In the genomic region with DNA sequence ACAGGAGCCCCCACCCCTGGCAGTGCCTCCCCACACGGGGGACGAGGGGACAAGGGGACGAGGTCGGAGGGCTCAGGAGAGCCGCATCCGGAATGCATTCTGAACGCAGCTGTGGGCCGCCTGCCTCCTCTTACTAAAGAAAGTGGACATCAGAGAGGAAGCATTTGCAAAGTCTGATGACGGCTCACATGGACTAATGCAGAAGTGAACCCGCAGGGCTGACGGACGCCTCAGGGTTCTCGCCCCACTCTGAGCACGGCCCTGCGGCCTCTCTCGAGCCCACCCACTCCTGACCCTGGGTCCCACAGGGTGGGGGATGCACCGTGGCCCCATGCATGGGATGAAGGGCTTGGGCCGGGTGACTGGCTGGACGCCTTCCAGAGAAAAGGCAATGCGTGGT, we compare ENCODE assay signal across 14 cellular contexts. TPM values are rescaled to one million over a fixed set of nuclear protein-coding genes. Genes with fewer than 3 reads are reported as not detected.
DNase-seq lines count a peak whose midpoint lies in the region; ATAC-seq, FAIRE-seq and TF ChIP-seq lines count a peak whose summit lies in the region.
"Had no signal": no experiment of that assay in that cellular context is flagged by ENCODE, and none has a peak within 500 bp of the region (broad histone marks: within the 10 kb centered on the region; RNA-seq: fewer than 3 reads in every experiment).

No MANE protein-coding gene starts in this region.

- intact Hi-C loops in HCT116 (cut with micrococcal nuclease), result no loop called here
- intact Hi-C loops in body of pancreas (cut with DNase I), result no loop called here
- intact Hi-C loops in HepG2 (cut with micrococcal nuclease; ENCODE audit: unreplicated experiment), result no loop called here
- intact Hi-C loops in testis (cut with DNase I; ENCODE audit: low total_unique reads), result no loop called here

- 86 to 88% methylated on average over 17 to 20 of the region's 20 CpGs for WGBS in body of pancreas, 2 donors
- WGBS in HepG2 (ENCODE audit: low lambda C conversion rate), result 96% methylated on average over 20 of the region's 20 CpGs
- WGBS in testis, 2 donors, result 90 to 92% methylated on average over 20 of the region's 20 CpGs

- H3K4me3 ChIP-seq in HCT116 (replicated peaks in 1 of 2; ENCODE audit: low read depth in 1 of 2, low read length in 2 of 2) (no peak overlapping the region), body of pancreas (no peak overlapping the region), HepG2 (replicated peaks in 1 of 3; ENCODE audit: insufficient read depth in 1 of 3, low read depth in 2 of 3, low read length in 3 of 3) (no peak overlapping the region), testis (no peak overlapping the region)

- H2AFZ ChIP-seq in HCT116 (ENCODE audit: low read depth, low read length, poor library complexity, severe bottlenecking) (no peak overlapping the region), HepG2 (ENCODE audit: low read length) (no peak overlapping the region)

- RAD21 ChIA-PET in HCT116 (lab: Charles Lee; ENCODE audit: low non-redundant PET in 1 of 2, low total read pairs in 2 of 2, uncharacterized antibody in 2 of 2, unreplicated experiment in 2 of 2), result no interaction called here

- TF ChIP-seq CTCF in HCT116 (IDR thresholded peaks at IDR 0.05 in 2 of 3, conservative IDR thresholded peaks at IDR 0.05 in 1 of 3; ENCODE audit: borderline replicate concordance in 1 of 3, insufficient read depth in 1 of 3, low read depth in 2 of 3, low read length in 2 of 3) (no peak), body of pancreas (IDR thresholded peaks at IDR 0.05) (no peak), HepG2 (CRISPR knock-in tag; IDR thresholded peaks at IDR 0.05) (no peak), testis (IDR thresholded peaks at IDR 0.05) (no peak)

- CTCF ChIA-PET in HCT116 (lab: Charles Lee) (no interaction called here), HepG2 (lab: Yijun Ruan, JAX; ENCODE audit: low intra/inter-chr PET ratio, low total read pairs) (no interaction called here)

- BruUV-seq in HCT116 (replicated peaks; lab: Mats Ljungman, UMichigan) (no TSS peak), HepG2 (replicated peaks; lab: Mats Ljungman, UMichigan) (no TSS peak)

- no peak for ATAC-seq in HCT116
- no peak for ATAC-seq in body of pancreas
- ATAC-seq in HepG2, result no peak
- ATAC-seq in HG03159 (IDR thresholded peaks at IDR 0.05; ENCODE audit: unreplicated experiment), result no peak

- H3K27ac ChIP-seq in HCT116 (ENCODE audit: low read depth, low read length), result no peak overlapping the region
- no peak overlapping the region for H3K27ac ChIP-seq in body of pancreas
- no peak overlapping the region for H3K27ac ChIP-seq in HepG2 (ENCODE audit: extremely low read length, insufficient read depth, low read length)
- H3K27ac ChIP-seq in testis, result no peak overlapping the region

- POLR2A ChIA-PET in HCT116 (lab: Charles Lee), result no interaction called here
- POLR2A ChIA-PET in HepG2 (lab: Yijun Ruan, JAX), result no interaction called here

- TF ChIP-seq POLR2A in HCT116 (IDR thresholded peaks at IDR 0.05; ENCODE audit: borderline replicate concordance, extremely low read depth, insufficient read depth, insufficient read length) (no peak), body of pancreas (IDR thresholded peaks at IDR 0.05) (no peak), HepG2 (IDR thresholded peaks at IDR 0.05; ENCODE audit: insufficient read depth in 1 of 2, low read depth in 2 of 2, low read length in 2 of 2) (no peak), testis (IDR thresholded peaks at IDR 0.05) (no peak)

- H3K9ac ChIP-seq in HCT116 (ENCODE audit: low read length) (peak overlapping the region; percentile 65; the same call in 1 of the 2 replicates), HepG2 (ENCODE audit: insufficient read depth, low read depth, low read length) (no peak overlapping the region)

- FAIRE-seq in HepG2 (lab: Jason Lieb, UNC), result no peak

- TF ChIP-seq RAD21 in HCT116 (IDR thresholded peaks at IDR 0.05; ENCODE audit: low read depth) (no peak), HepG2 (CRISPR knock-in tag; IDR thresholded peaks at IDR 0.05) (no peak)

- H4K20me1 ChIP-seq in HCT116 (ENCODE audit: insufficient read depth), result peaks cover 7% of the 10 kb centered on the region; the same call in 1 of the 2 replicates
- peaks cover 59% of the 10 kb centered on the region for H4K20me1 ChIP-seq in HepG2 (ENCODE audit: insufficient read depth, low read length)

- peaks cover 97% of the 10 kb centered on the region for H3K79me2 ChIP-seq in HCT116 (ENCODE audit: insufficient read depth, low read length)
- peaks cover 89% of the 10 kb centered on the region for H3K79me2 ChIP-seq in HepG2 (ENCODE audit: insufficient read depth, low read length)

- H3K36me3 ChIP-seq in HCT116 (ENCODE audit: control insufficient read depth in 1 of 2, insufficient read depth in 2 of 2, low read length in 2 of 2) (peaks cover 14 to 27% of the 10 kb centered on the region in 2 experiments; a peak in 3 of 4 replicates), body of pancreas (replicated peaks in 1 of 2; ENCODE audit: insufficient read depth in 1 of 2, low read depth in 2 of 2) (no peaks in the 10 kb centered on the region), HepG2 (replicated peaks in 1 of 2; ENCODE audit: control insufficient read depth in 1 of 2, insufficient read depth in 2 of 2, low read length in 2 of 2) (peaks cover 22 to 61% of the 10 kb centered on the region in 2 experiments), testis (ENCODE audit: low read depth, missing control alignments) (no peaks in the 10 kb centered on the region)

- no peaks in the 10 kb centered on the region for H3K9me2 ChIP-seq in HCT116 (ENCODE audit: insufficient read depth)

- DNase-seq in HCT116 (ENCODE audit: low read depth, low spot score) (no peak), body of pancreas (peak; percentile 5 to 10 (median 7)), HepG2 (ENCODE audit: low spot score) (no peak), testis (peak; percentile 11), germinal center (ENCODE audit: low spot score) (no peak), midbrain (lab: John Stamatoyannopoulos, UW) (no peak), NCI-H1694 (lab: John Stamatoyannopoulos, UW) (no peak)
- DNase-seq: kidney glomerular epithelial cell; MM.1S; NCI-H2227 treated with DMSO at 0.1 percent for 48 hours; RPMI8226; stimulated activated CD4-positive, alpha-beta T cell treated with anti-CD3 and anti-CD28 coated beads, Interleukin-1b, Interleukin-23, amount 100 ng/mL, for 48 hours; stimulated activated naive CD4-positive, alpha-beta T cell had no signal

- H3K4me2 ChIP-seq in HCT116 (ENCODE audit: low read length) (peak overlapping the region; percentile 64; the same call in 1 of the 2 replicates), HepG2 (ENCODE audit: low read depth, low read length) (no peak overlapping the region; the same call in 1 of the 2 replicates)

- peaks cover 22 to 49% of the 10 kb centered on the region in 2 experiments for H3K4me1 ChIP-seq in HCT116 (ENCODE audit: control insufficient read depth in 1 of 2, insufficient read depth in 2 of 2, low read length in 2 of 2)
- peaks cover 7% of the 10 kb centered on the region for H3K4me1 ChIP-seq in body of pancreas
- H3K4me1 ChIP-seq in HepG2 (ENCODE audit: insufficient read depth, low read length), result peaks cover 78% of the 10 kb centered on the region
- peaks cover 12% of the 10 kb centered on the region for H3K4me1 ChIP-seq in testis

- TF ChIP-seq EP300 in HepG2 (IDR thresholded peaks at IDR 0.05; ENCODE audit: low read depth in 2 of 2, low read length in 2 of 2) (no peak), HepG2 (CRISPR knock-in tag; IDR thresholded peaks at IDR 0.05; ENCODE audit: borderline replicate concordance) (no peak)

- H3K27me3 ChIP-seq in HCT116 (ENCODE audit: insufficient read depth, low read length) (no peaks in the 10 kb centered on the region), body of pancreas (no peaks in the 10 kb centered on the region), HepG2 (ENCODE audit: control insufficient read depth in 1 of 2, insufficient read depth in 2 of 2, low read length in 2 of 2) (no peaks in the 10 kb centered on the region), testis (no peaks in the 10 kb centered on the region)

- in situ Hi-C loops in HepG2 (cut with HindIII; ENCODE audit: extremely low pct_ligation_motif_present, low pct_unique_long_range_greater_than_20kb), result loop anchor here (25.0 kb wide), 1 partner anchor 119 kb away; no protein-coding TSS in a partner anchor

- H3K9me3 ChIP-seq in HCT116 (ENCODE audit: control insufficient read depth in 1 of 2, insufficient read depth in 1 of 2, low read depth in 1 of 2, low read length in 2 of 2) (no peaks in the 10 kb centered on the region), body of pancreas (no peaks in the 10 kb centered on the region), HepG2 (ENCODE audit: low read length) (no peaks in the 10 kb centered on the region), testis (no peaks in the 10 kb centered on the region)

TF ChIP-seq in HepG2, 621 proteins besides CTCF, POLR2A, EP300 and RAD21 (continues in another document):
- TF ChIP-seq RBFOX2 (IDR thresholded peaks at IDR 0.05; ENCODE audit: low read depth, low read length), result peak; percentile 43; the same call in 1 of the 2 replicates

RNA-seq across cellular contexts. Expression of a gene that starts 5.9 kb away (rescaled TPM):
- total RNA-seq in HCT116 (2021; ENCODE audit: unreplicated experiment) (75.0 TPM), body of pancreas (10 to 100 TPM; 17.1 to 21.5 TPM), HepG2 (2016; rRNA removed; fragmentation: Illumina TruSeq; extraction: Trizol) (16.0 and 29.8 TPM in 2 replicates), testis (10 to 100 TPM; 21.1 to 27.1 TPM)
- polyA plus RNA-seq in HCT116 (2012), result 33.5 and 34.7 TPM in 2 replicates
- 5.1 and 9.2 TPM in 2 replicates for total RNA-seq in HepG2 (2016; cell fraction: cytosol; rRNA removed; fragmentation: Illumina TruSeq; extraction: Trizol; ENCODE audit: low read depth)
- total RNA-seq in HepG2 (2016; cell fraction: insoluble cytoplasmic fraction; rRNA removed; fragmentation: Illumina TruSeq; extraction: Trizol), result 14.3 and 34.5 TPM in 2 replicates
- total RNA-seq in HepG2 (2016; cell fraction: membrane; rRNA removed; fragmentation: Illumina TruSeq; extraction: Trizol), result 14.8 and 16.4 TPM in 2 replicates
- 37.9 and 47.2 TPM in 2 replicates for total RNA-seq in HepG2 (2016; cell fraction: nucleus; rRNA removed; fragmentation: Illumina TruSeq; extraction: Trizol)
- polyA plus RNA-seq in HepG2 (2011; rRNA removed) (90.6 and 115 TPM in 2 replicates), testis (ENCODE audit: insufficient read depth, low read depth, low replicate concordance) (23.9 TPM)
- 65.4 and 69.9 TPM in 2 replicates for polyA plus RNA-seq in HepG2 (2011; cell fraction: cytosol; rRNA removed)
- 330 and 361 TPM in 2 replicates for polyA plus RNA-seq in HepG2 (2011; cell fraction: nucleus; rRNA removed)
- polyA plus RNA-seq in HepG2 (2012), result 104 and 122 TPM in 2 replicates
- 3.8 and 4.2 TPM in 2 replicates for polyA plus RNA-seq in HepG2 (2016; cell fraction: cytosol; fragmentation: Illumina TruSeq; extraction: Trizol; ENCODE audit: low read depth)
- polyA plus RNA-seq in HepG2 (2016; cell fraction: insoluble cytoplasmic fraction; fragmentation: Illumina TruSeq; extraction: Trizol; ENCODE audit: low read depth), result 18.3 and 19.5 TPM in 2 replicates
- 9.2 and 10.4 TPM in 2 replicates for polyA plus RNA-seq in HepG2 (2016; cell fraction: membrane; fragmentation: Illumina TruSeq; extraction: Trizol; ENCODE audit: low read depth)
- 89.7 and 92.4 TPM in 2 replicates for polyA plus RNA-seq in HepG2 (2016; cell fraction: nucleus; fragmentation: Illumina TruSeq; extraction: Trizol; ENCODE audit: insufficient read depth, low read depth)
- 56.1 and 65.1 TPM in 2 replicates for polyA minus RNA-seq in HepG2 (2011; rRNA and poly(A)+ RNA removed; ENCODE audit: low replicate concordance)
- 44.6 and 51.7 TPM in 2 replicates for polyA minus RNA-seq in HepG2 (2011; cell fraction: cytosol; rRNA and poly(A)+ RNA removed)
- 90.3 and 92.4 TPM in 2 replicates for polyA minus RNA-seq in HepG2 (2011; cell fraction: nucleus; rRNA and poly(A)+ RNA removed)

Comparison
In these comparisons a context has a peak if more than half of its experiments do, and no peak if none do; other contexts are left out.
1. DNase-seq: peak in body of pancreas (4 of 4) and testis (single experiment); none in HCT116 (single experiment), HepG2 (single experiment), germinal center (single experiment), midbrain (single experiment) and NCI-H1694 (single experiment).